ENCODE assay signal across 1 cellular context in the genomic region with DNA sequence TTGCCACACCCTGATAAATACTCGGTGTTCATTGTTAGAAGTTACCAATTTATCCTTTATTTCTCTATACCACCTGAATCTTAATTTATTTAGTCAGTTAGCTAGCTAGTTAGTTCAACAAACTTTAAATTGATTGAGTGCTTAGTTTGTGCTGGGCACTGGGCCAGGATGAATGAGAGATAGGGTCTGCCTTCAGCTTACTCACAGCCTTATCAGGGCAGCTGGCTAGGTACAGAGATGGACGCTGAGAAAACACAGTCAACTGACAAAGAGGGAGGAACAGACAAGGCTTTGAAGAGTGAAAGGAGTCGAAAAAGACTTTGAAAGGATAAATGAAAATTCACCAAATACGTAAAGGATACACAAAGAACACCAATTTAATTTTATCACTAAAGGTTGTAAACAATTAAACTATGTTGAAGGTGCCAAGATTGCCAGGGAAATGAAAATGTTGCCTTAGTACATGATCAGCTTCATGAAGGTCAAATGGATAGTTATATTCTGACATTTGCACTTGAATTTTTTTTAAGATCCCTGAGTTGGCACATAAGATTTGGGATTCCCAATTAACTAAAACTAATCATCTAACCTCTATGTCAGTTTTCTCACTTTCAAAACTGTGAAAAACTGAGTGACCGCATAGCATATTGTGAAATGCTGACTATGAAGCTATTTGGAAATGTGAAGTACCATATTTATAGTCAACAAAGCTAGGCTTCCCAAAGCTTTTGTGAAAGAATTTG.
A peak's percentile ranks its signal among the peaks of the same experiment; 100 is the strongest.
TF ChIP-seq lines count a peak whose summit lies in the region.

No MANE protein-coding gene starts in this region.

TF ChIP-seq in endothelial cell of umbilical vein, 7 proteins besides CTCF, POLR2A, EP300 and RAD21 (continued from another document):
- TF ChIP-seq FOS (IDR thresholded peaks at IDR 0.05; ENCODE audit: borderline replicate concordance, insufficient read depth, low read length): peak; percentile 17
